ENCODE assay signal across 8 cellular contexts in genomic region chr2:53787255-53787910, GRCh38. TPM values are rescaled to one million over a fixed set of nuclear protein-coding genes. Genes with fewer than 3 reads are reported as not detected.
A peak's percentile ranks its signal among the peaks of the same experiment; 100 is the strongest.
DNase-seq lines count a peak whose midpoint lies in the region; ATAC-seq and TF ChIP-seq lines count a peak whose summit lies in the region.

No MANE protein-coding gene starts in this region.

- H3K4me1 ChIP-seq in ES-I3 (ENCODE audit: insufficient read depth, low read length) (peaks cover 15% of the 10 kb centered on the region), muscle layer of duodenum (ENCODE audit: control insufficient read depth in 1 of 2, insufficient read depth in 2 of 2, low read length in 2 of 2) (peaks cover 13 to 48% of the 10 kb centered on the region in 2 donors)

- peak; percentile 46 for DNase-seq in SW480 (ENCODE audit: low spot score)
- DNase-seq in epithelial cell of proximal tubule (ENCODE audit: low read depth) = no peak
- no peak for DNase-seq in NCI-H1105 treated with DMSO at 0.1 percent for 48 hours (lab: John Stamatoyannopoulos, UW)
- DNase-seq in NK-92 (lab: John Stamatoyannopoulos, UW; ENCODE audit: unreplicated experiment) = no peak

- H3K36me3 ChIP-seq in ES-I3 (ENCODE audit: insufficient read depth, low read length) (no peaks in the 10 kb centered on the region), muscle layer of duodenum (ENCODE audit: control insufficient read depth in 1 of 2, insufficient read depth in 2 of 2, low read length in 2 of 2) (peaks cover 0 to 5% of the 10 kb centered on the region in 2 donors)

- TF ChIP-seq CTCF in epithelial cell of proximal tubule (conservative IDR thresholded peaks at IDR 0.05; ENCODE audit: low read depth, low read length) = peak; percentile 1

- no peaks in the 10 kb centered on the region for H3K27me3 ChIP-seq in muscle layer of duodenum (ENCODE audit: low read depth, low read length)

- peak overlapping the region; percentile 99 for H3K9ac ChIP-seq in ES-I3 (ENCODE audit: low read depth, low read length)

- peak overlapping the region; percentile 78 for H3K4me3 ChIP-seq in epithelial cell of proximal tubule (ENCODE audit: low read depth, low read length)
- H3K4me3 ChIP-seq in muscle layer of duodenum (ENCODE audit: low read depth in 1 of 2, low read length in 2 of 2) = peak overlapping the region; percentile 98 to 100

- H3K9me3 ChIP-seq in ES-I3 (ENCODE audit: control insufficient read depth, insufficient read depth, low read length) (no peaks in the 10 kb centered on the region), muscle layer of duodenum (ENCODE audit: control insufficient read depth in 1 of 2, low read length in 2 of 2) (no peaks in the 10 kb centered on the region)

- ATAC-seq in GM19467 (IDR thresholded peaks at IDR 0.05; ENCODE audit: unreplicated experiment) = peak; percentile 45
- ATAC-seq in HG03520 (IDR thresholded peaks at IDR 0.05; ENCODE audit: unreplicated experiment) = peak; percentile 52

- peak overlapping the region; percentile 92 for H3K27ac ChIP-seq in muscle layer of duodenum (ENCODE audit: low read length)

RNA-seq across cellular contexts. Expression of gene ERLEC1, which starts 0.5 kb away (rescaled TPM):
- 74.9 and 94.1 TPM in 2 replicates for total RNA-seq in epithelial cell of proximal tubule

RNA-seq across cellular contexts. Expression of gene ASB3, which starts 0.6 kb away (rescaled TPM):
- total RNA-seq in epithelial cell of proximal tubule = 11.8 and 12.0 TPM in 2 replicates

RNA-seq across cellular contexts. Expression of gene CHAC2, which starts 19.8 kb away (rescaled TPM):
- 10.3 and 21.1 TPM in 2 replicates for total RNA-seq in epithelial cell of proximal tubule
